ENCODE assay signal across 24 cellular contexts in genomic region chr2:176585791-176586190, GRCh38.
"Had no signal": no experiment of that assay in that cellular context is flagged by ENCODE, and none has a peak within 500 bp of the region (broad histone marks: within the 10 kb centered on the region; RNA-seq: fewer than 3 reads in every experiment).

No MANE protein-coding gene starts in this region.

- H3K9me3 Mint-ChIP-seq: activated CD4-positive, alpha-beta memory T cell treated with anti-CD3 and anti-CD28 coated beads, Interleukin-2, amount 10 ng/mL, durations not matched to agents 7 days and 5 days; activated naive CD4-positive, alpha-beta T cell treated with anti-CD3 and anti-CD28 coated beads for 36 hours; activated naive CD8-positive, alpha-beta T cell treated with anti-CD3 and anti-CD28 coated beads for 36 hours; activated T-helper 17 cell treated with anti-CD3 and anti-CD28 coated beads, Interleukin-2, amount 50 U/mL, for 72 hours; T-cell had no signal

- H3K27ac ChIP-seq: breast epithelium, PC-9, SK-N-MC, WERI-Rb-1 had no signal

- H3K9me3 ChIP-seq: breast epithelium had no signal

- H2AFZ ChIP-seq: PC-9 had no signal

- H3K4me3 Mint-ChIP-seq: activated CD4-positive, alpha-beta memory T cell treated with anti-CD3 and anti-CD28 coated beads, Interleukin-2, amount 10 ng/mL, durations not matched to agents 7 days and 5 days; activated CD4-positive, alpha-beta T cell treated with anti-CD3 and anti-CD28 coated beads for 36 hours; activated naive CD4-positive, alpha-beta T cell treated with anti-CD3 and anti-CD28 coated beads for 36 hours; activated naive CD8-positive, alpha-beta T cell treated with anti-CD3 and anti-CD28 coated beads for 36 hours; activated T-helper 17 cell treated with anti-CD3 and anti-CD28 coated beads, Interleukin-2, amount 50 U/mL, for 72 hours; T-cell had no signal

- H3K36me3 Mint-ChIP-seq: activated naive CD8-positive, alpha-beta T cell treated with anti-CD3 and anti-CD28 coated beads for 36 hours; T-cell had no signal

- ATAC-seq: activated CD4-positive, alpha-beta T cell treated with anti-CD3 and anti-CD28 coated beads for 36 hours; activated T-helper 17 cell treated with anti-CD3 and anti-CD28 coated beads, Interleukin-2, amount 50 U/mL, for 72 hours; T-cell had no signal

- H3K27ac Mint-ChIP-seq: activated CD4-positive, alpha-beta memory T cell treated with anti-CD3 and anti-CD28 coated beads, Interleukin-2, amount 10 ng/mL, durations not matched to agents 7 days and 5 days; activated CD4-positive, alpha-beta T cell treated with anti-CD3 and anti-CD28 coated beads for 36 hours; activated naive CD4-positive, alpha-beta T cell treated with anti-CD3 and anti-CD28 coated beads for 36 hours; activated naive CD8-positive, alpha-beta T cell treated with anti-CD3 and anti-CD28 coated beads for 36 hours; activated T-helper 17 cell treated with anti-CD3 and anti-CD28 coated beads, Interleukin-2, amount 50 U/mL, for 72 hours; T-cell had no signal

- DNase-seq: activated CD4-positive, alpha-beta memory T cell treated with anti-CD3 and anti-CD28 coated beads, Interleukin-2, amount 10 ng/mL, durations not matched to agents 7 days and 5 days; activated CD4-positive, alpha-beta T cell treated with anti-CD3 and anti-CD28 coated beads for 36 hours; activated CD4-positive, alpha-beta T cell treated with anti-CD3 and anti-CD28 coated beads, Interleukin-2, amount 50 U/mL, for 1 hour; activated gamma-delta T cell; activated naive CD4-positive, alpha-beta T cell treated with anti-CD3 and anti-CD28 coated beads for 36 hours; activated naive CD8-positive, alpha-beta T cell treated with anti-CD3 and anti-CD28 coated beads for 36 hours; activated T-cell treated with anti-CD3 and anti-CD28 coated beads for 4 hours; activated T-cell treated with anti-CD3 and anti-CD28 coated beads, Interleukin-2, amount 50 U/mL, for 48 hours; caudate nucleus; MM.1S; NCI-H1105; NCI-H1436; NCI-H1694 treated with DMSO at 0.1 percent for 48 hours; NCI-H2029 treated with DMSO at 0.1 percent for 48 hours; NCI-H510A treated with DMSO at 0.1 percent for 48 hours; NCI-H69; PC-9; SHP77 treated with DMSO at 0.1 percent for 48 hours; T-cell; T-helper 2 cell; WERI-Rb-1 had no signal

- H3K4me3 ChIP-seq: breast epithelium, PC-9, SK-N-MC had no signal

- H3K4me1 ChIP-seq: breast epithelium had no signal

- H3K4me2 ChIP-seq: PC-9 had no signal

- H3K27me3 ChIP-seq: breast epithelium had no signal

- H3K4me1 Mint-ChIP-seq: T-cell had no signal

- H3K36me3 ChIP-seq: breast epithelium, WERI-Rb-1 had no signal
